1 cellular context compared by ENCODE assay signal in the genomic region with DNA sequence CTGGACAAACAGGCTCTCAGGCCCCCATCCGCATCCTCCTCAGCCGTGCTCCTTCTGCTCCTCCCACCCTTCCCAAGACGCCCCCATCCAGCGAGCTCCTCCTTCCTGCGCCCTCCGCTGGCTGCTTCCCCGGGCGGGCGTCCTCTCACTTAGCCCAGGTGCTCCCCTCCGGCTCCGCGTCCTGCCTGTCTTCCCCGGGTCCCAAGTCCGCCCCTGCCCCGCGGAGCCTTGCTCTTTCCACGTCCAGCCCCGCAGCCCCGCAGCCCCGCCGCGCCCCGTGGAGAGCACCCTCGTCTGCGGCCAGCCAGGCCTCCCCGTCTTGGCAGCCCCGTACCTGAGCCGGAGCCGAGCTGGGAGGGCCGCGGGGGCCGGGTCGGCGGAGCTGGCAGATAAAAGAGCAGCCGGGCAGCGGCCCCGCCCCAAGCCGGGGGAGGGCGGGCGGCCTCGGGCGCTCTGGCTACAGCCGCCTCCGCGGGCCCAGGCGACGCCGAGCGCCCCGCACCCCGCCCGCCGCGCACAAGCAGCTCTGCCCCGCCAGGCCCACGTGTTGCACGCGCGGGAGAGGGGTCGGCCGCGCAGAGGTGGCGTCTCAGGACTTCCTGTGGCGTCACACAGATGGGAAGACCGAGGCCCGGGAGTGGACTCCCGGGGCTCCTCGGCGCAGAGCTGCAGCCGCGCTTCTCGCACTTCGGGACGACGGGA.
A peak's percentile ranks its signal among the peaks of the same experiment; 100 is the strongest.
TF ChIP-seq lines count a peak whose summit lies in the region.

A gene with protein sequence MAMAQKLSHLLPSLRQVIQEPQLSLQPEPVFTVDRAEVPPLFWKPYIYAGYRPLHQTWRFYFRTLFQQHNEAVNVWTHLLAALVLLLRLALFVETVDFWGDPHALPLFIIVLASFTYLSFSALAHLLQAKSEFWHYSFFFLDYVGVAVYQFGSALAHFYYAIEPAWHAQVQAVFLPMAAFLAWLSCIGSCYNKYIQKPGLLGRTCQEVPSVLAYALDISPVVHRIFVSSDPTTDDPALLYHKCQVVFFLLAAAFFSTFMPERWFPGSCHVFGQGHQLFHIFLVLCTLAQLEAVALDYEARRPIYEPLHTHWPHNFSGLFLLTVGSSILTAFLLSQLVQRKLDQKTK (minus strand): TSS at position 555 of the 702 bp plus-strand sequence. CDS start 11,869 bp downstream, outside the sequence.

TF ChIP-seq in HEK293, 187 proteins besides CTCF, POLR2A, EP300 and RAD21 (continued from another document and continues in another):
- TF ChIP-seq, protein P1, sequence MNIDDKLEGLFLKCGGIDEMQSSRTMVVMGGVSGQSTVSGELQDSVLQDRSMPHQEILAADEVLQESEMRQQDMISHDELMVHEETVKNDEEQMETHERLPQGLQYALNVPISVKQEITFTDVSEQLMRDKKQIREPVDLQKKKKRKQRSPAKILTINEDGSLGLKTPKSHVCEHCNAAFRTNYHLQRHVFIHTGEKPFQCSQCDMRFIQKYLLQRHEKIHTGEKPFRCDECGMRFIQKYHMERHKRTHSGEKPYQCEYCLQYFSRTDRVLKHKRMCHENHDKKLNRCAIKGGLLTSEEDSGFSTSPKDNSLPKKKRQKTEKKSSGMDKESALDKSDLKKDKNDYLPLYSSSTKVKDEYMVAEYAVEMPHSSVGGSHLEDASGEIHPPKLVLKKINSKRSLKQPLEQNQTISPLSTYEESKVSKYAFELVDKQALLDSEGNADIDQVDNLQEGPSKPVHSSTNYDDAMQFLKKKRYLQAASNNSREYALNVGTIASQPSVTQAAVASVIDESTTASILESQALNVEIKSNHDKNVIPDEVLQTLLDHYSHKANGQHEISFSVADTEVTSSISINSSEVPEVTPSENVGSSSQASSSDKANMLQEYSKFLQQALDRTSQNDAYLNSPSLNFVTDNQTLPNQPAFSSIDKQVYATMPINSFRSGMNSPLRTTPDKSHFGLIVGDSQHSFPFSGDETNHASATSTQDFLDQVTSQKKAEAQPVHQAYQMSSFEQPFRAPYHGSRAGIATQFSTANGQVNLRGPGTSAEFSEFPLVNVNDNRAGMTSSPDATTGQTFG (tag by site-specific recombination; IDR thresholded peaks at IDR 0.05; ENCODE audit: borderline replicate concordance), result no peak
- TF ChIP-seq KLF9 (tag by site-specific recombination; IDR thresholded peaks at IDR 0.05; ENCODE audit: low read depth) (peak; percentile 70), KLF1 (tag by site-specific recombination; IDR thresholded peaks at IDR 0.05) (peak; percentile 38), ZNF621 (tag by site-specific recombination; IDR thresholded peaks at IDR 0.05) (no peak), GLIS1 (tag by site-specific recombination; IDR thresholded peaks at IDR 0.05) (0 out of 2 replicates have a peak, but pooled peaks have one; percentile 20), ZNF132 (tag by site-specific recombination; IDR thresholded peaks at IDR 0.05; ENCODE audit: borderline replicate concordance) (no peak), ZNF658 (tag by site-specific recombination; IDR thresholded peaks at IDR 0.05) (no peak), WT1 (tag by site-specific recombination; IDR thresholded peaks at IDR 0.05) (peak; percentile 44; the same call in 1 of the 2 replicates), ZNF274 (IDR thresholded peaks at IDR 0.05; ENCODE audit: low read length) (no peak), ZNF274 (tag by site-specific recombination; IDR thresholded peaks at IDR 0.05; ENCODE audit: borderline replicate concordance) (no peak), REPIN1 (tag by site-specific recombination; IDR thresholded peaks at IDR 0.05; ENCODE audit: low read depth) (no peak), ZNF560 (tag by site-specific recombination; IDR thresholded peaks at IDR 0.05; ENCODE audit: borderline replicate concordance) (no peak), MZF1 (tag by site-specific recombination; IDR thresholded peaks at IDR 0.05; ENCODE audit: borderline replicate concordance) (no peak; the same call in 1 of the 2 replicates), ZEB2 (tag by site-specific recombination; IDR thresholded peaks at IDR 0.05) (no peak; the same call in 1 of the 2 replicates), ZBTB21 (tag by site-specific recombination; IDR thresholded peaks at IDR 0.05) (no peak), ZNF549 (tag by site-specific recombination; IDR thresholded peaks at IDR 0.05) (no peak), BCL11A (tag by site-specific recombination; IDR thresholded peaks at IDR 0.05; ENCODE audit: low read depth) (no peak), ZNF433 (tag by site-specific recombination; IDR thresholded peaks at IDR 0.05; ENCODE audit: low read depth) (no peak), ZNF768 (tag by site-specific recombination; IDR thresholded peaks at IDR 0.05) (no peak), ZNF391 (tag by site-specific recombination; IDR thresholded peaks at IDR 0.05; ENCODE audit: borderline replicate concordance, low read depth) (peak; percentile 59; the same call in 1 of the 2 replicates), ZNF341 (tag by site-specific recombination; IDR thresholded peaks at IDR 0.05; ENCODE audit: low read depth) (peak; percentile 35; the same call in 1 of the 2 replicates), ZNF169 (tag by site-specific recombination; IDR thresholded peaks at IDR 0.05) (no peak), ZNF585B (tag by site-specific recombination; IDR thresholded peaks at IDR 0.05) (no peak), ZNF501 (tag by site-specific recombination; IDR thresholded peaks at IDR 0.05) (0 out of 2 replicates have a peak, but pooled peaks have one; percentile 72), ZNF843 (tag by site-specific recombination; IDR thresholded peaks at IDR 0.05) (no peak), ZNF394 (tag by site-specific recombination; IDR thresholded peaks at IDR 0.05; ENCODE audit: borderline replicate concordance) (peak; percentile 95), ZNF777 (tag by site-specific recombination; IDR thresholded peaks at IDR 0.05; ENCODE audit: borderline replicate concordance) (no peak), ZNF664 (tag by site-specific recombination; IDR thresholded peaks at IDR 0.05) (no peak), ZNF830 (tag by site-specific recombination; IDR thresholded peaks at IDR 0.05; ENCODE audit: low read depth) (no peak), ZNF529 (tag by site-specific recombination; IDR thresholded peaks at IDR 0.05; ENCODE audit: insufficient replicate concordance) (no peak), ZNF785 (tag by site-specific recombination; IDR thresholded peaks at IDR 0.05) (no peak), HOXC10 (CRISPR knock-in tag; IDR thresholded peaks at IDR 0.05) (0 out of 2 replicates have a peak, but pooled peaks have one; percentile 42), ZNF2 (tag by site-specific recombination; IDR thresholded peaks at IDR 0.05) (0 out of 2 replicates have a peak, but pooled peaks have one; percentile 19), ZBTB1 (tag by site-specific recombination; IDR thresholded peaks at IDR 0.05) (no peak), ZNF146 (tag by site-specific recombination; IDR thresholded peaks at IDR 0.05) (0 out of 2 replicates have a peak, but pooled peaks have one; percentile 24), ZNF112 (tag by site-specific recombination; IDR thresholded peaks at IDR 0.05) (no peak), ZNF239 (tag by site-specific recombination; IDR thresholded peaks at IDR 0.05) (no peak), ZNF473 (tag by site-specific recombination; IDR thresholded peaks at IDR 0.05) (no peak), KLF16 (tag by site-specific recombination; IDR thresholded peaks at IDR 0.05) (peak; percentile 81), KLF8 (tag by site-specific recombination; IDR thresholded peaks at IDR 0.05) (peak; percentile 40; the same call in 1 of the 2 replicates), HOXD13 (CRISPR knock-in tag; IDR thresholded peaks at IDR 0.05; ENCODE audit: borderline replicate concordance) (no peak), SP7 (tag by site-specific recombination; IDR thresholded peaks at IDR 0.05) (peak; percentile 42), ZNF596 (tag by site-specific recombination; IDR thresholded peaks at IDR 0.05) (no peak)
- TF ChIP-seq, protein P2, sequence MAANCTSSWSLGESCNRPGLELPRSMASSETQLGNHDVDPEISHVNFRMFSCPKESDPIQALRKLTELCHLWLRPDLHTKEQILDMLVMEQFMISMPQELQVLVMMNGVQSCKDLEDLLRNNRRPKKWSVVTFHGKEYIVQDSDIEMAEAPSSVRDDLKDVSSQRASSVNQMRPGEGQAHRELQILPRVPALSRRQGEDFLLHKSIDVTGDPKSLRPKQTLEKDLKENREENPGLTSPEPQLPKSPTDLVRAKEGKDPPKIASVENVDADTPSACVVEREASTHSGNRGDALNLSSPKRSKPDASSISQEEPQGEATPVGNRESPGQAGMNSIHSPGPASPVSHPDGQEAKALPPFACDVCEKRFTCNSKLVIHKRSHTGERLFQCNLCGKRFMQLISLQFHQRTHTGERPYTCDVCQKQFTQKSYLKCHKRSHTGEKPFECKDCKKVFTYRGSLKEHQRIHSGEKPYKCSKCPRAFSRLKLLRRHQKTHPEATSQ (tag by site-specific recombination; IDR thresholded peaks at IDR 0.05), result no peak
- TF ChIP-seq, protein P3, sequence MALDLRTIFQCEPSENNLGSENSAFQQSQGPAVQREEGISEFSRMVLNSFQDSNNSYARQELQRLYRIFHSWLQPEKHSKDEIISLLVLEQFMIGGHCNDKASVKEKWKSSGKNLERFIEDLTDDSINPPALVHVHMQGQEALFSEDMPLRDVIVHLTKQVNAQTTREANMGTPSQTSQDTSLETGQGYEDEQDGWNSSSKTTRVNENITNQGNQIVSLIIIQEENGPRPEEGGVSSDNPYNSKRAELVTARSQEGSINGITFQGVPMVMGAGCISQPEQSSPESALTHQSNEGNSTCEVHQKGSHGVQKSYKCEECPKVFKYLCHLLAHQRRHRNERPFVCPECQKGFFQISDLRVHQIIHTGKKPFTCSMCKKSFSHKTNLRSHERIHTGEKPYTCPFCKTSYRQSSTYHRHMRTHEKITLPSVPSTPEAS (tag by site-specific recombination; IDR thresholded peaks at IDR 0.05), result no peak
- TF ChIP-seq, protein P4, sequence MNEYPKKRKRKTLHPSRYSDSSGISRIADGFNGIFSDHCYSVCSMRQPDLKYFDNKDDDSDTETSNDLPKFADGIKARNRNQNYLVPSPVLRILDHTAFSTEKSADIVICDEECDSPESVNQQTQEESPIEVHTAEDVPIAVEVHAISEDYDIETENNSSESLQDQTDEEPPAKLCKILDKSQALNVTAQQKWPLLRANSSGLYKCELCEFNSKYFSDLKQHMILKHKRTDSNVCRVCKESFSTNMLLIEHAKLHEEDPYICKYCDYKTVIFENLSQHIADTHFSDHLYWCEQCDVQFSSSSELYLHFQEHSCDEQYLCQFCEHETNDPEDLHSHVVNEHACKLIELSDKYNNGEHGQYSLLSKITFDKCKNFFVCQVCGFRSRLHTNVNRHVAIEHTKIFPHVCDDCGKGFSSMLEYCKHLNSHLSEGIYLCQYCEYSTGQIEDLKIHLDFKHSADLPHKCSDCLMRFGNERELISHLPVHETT (tag by site-specific recombination; IDR thresholded peaks at IDR 0.05), result no peak
- TF ChIP-seq, protein P5, sequence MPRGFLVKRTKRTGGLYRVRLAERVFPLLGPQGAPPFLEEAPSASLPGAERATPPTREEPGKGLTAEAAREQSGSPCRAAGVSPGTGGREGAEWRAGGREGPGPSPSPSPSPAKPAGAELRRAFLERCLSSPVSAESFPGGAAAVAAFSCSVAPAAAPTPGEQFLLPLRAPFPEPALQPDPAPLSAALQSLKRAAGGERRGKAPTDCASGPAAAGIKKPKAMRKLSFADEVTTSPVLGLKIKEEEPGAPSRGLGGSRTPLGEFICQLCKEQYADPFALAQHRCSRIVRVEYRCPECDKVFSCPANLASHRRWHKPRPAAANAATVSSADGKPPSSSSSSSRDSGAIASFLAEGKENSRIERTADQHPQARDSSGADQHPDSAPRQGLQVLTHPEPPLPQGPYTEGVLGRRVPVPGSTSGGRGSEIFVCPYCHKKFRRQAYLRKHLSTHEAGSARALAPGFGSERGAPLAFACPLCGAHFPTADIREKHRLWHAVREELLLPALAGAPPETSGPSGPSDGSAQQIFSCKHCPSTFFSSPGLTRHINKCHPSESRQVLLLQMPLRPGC (tag by site-specific recombination; IDR thresholded peaks at IDR 0.05), result no peak
- TF ChIP-seq, protein P6, sequence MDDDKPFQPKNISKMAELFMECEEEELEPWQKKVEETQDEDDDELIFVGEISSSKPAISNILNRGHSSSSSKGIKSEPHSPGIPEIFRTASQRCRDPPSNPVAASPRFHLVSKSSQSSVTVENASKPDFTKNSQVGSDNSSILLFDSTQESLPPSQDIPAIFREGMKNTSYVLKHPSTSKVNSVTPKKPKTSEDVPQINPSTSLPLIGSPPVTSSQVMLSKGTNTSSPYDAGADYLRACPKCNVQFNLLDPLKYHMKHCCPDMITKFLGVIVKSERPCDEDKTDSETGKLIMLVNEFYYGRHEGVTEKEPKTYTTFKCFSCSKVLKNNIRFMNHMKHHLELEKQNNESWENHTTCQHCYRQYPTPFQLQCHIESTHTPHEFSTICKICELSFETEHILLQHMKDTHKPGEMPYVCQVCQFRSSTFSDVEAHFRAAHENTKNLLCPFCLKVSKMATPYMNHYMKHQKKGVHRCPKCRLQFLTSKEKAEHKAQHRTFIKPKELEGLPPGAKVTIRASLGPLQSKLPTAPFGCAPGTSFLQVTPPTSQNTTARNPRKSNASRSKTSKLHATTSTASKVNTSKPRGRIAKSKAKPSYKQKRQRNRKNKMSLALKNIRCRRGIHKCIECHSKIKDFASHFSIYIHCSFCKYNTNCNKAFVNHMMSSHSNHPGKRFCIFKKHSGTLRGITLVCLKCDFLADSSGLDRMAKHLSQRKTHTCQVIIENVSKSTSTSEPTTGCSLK (tag by site-specific recombination; IDR thresholded peaks at IDR 0.05), result no peak
- TF ChIP-seq, protein P7, sequence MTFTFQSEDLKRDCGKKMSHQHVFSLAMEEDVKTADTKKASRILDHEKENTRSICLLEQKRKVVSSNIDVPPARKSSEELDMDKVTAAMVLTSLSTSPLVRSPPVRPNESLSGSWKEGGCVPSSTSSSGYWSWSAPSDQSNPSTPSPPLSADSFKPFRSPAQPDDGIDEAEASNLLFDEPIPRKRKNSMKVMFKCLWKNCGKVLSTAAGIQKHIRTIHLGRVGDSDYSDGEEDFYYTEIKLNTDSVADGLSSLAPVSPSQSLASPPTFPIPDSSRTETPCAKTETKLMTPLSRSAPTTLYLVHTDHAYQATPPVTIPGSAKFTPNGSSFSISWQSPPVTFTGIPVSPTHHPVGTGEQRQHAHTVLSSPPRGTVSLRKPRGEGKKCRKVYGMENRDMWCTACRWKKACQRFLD (tag by site-specific recombination; IDR thresholded peaks at IDR 0.05), result no peak
- TF ChIP-seq, protein P8, sequence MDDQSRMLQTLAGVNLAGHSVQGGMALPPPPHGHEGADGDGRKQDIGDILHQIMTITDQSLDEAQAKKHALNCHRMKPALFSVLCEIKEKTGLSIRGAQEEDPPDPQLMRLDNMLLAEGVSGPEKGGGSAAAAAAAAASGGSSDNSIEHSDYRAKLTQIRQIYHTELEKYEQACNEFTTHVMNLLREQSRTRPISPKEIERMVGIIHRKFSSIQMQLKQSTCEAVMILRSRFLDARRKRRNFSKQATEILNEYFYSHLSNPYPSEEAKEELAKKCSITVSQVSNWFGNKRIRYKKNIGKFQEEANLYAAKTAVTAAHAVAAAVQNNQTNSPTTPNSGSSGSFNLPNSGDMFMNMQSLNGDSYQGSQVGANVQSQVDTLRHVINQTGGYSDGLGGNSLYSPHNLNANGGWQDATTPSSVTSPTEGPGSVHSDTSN (CRISPR knock-in tag; IDR thresholded peaks at IDR 0.05), result no peak
- TF ChIP-seq, protein P9, sequence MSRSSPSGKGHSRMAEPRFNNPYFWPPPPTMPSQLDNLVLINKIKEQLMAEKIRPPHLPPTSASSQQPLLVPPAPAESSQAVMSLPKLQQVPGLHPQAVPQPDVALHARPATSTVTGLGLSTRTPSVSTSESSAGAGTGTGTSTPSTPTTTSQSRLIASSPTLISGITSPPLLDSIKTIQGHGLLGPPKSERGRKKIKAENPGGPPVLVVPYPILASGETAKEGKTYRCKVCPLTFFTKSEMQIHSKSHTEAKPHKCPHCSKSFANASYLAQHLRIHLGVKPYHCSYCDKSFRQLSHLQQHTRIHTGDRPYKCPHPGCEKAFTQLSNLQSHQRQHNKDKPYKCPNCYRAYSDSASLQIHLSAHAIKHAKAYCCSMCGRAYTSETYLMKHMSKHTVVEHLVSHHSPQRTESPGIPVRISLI (tag by site-specific recombination; IDR thresholded peaks at IDR 0.05), result no peak
